ENCODE assay signal across 1 cellular context in genomic region chr6:125821825-125822281, GRCh38.
TF ChIP-seq lines count a peak whose summit lies in the region.

No MANE protein-coding gene starts in this region.

TF ChIP-seq in HepG2, 621 proteins besides CTCF, POLR2A, EP300 and RAD21 (continued from another document and continues in another):
- no peak for TF ChIP-seq DBP (CRISPR knock-in tag; IDR thresholded peaks at IDR 0.05; ENCODE audit: not compliant biosample characterization)
- TF ChIP-seq SALL1 (CRISPR knock-in tag; IDR thresholded peaks at IDR 0.05) = peak; percentile 93
- peak; percentile 85 for TF ChIP-seq ARNTL (CRISPR knock-in tag; IDR thresholded peaks at IDR 0.05)
- TF ChIP-seq SMAD3 (CRISPR knock-in tag; IDR thresholded peaks at IDR 0.05) = 0 out of 2 replicates have a peak, but pooled peaks have one; percentile 42
- peak; percentile 82 for TF ChIP-seq DMAP1 (CRISPR knock-in tag; IDR thresholded peaks at IDR 0.05)
- no peak for TF ChIP-seq ZNF136 (CRISPR knock-in tag; IDR thresholded peaks at IDR 0.05; ENCODE audit: low read depth)
- no peak for TF ChIP-seq ZNF510 (CRISPR knock-in tag; IDR thresholded peaks at IDR 0.05; ENCODE audit: low read depth)
- TF ChIP-seq ZFP91 (CRISPR knock-in tag; IDR thresholded peaks at IDR 0.05; ENCODE audit: borderline replicate concordance) = no peak
- peak; percentile 75; the same call in 1 of the 2 replicates for TF ChIP-seq RARG (CRISPR knock-in tag; IDR thresholded peaks at IDR 0.05; ENCODE audit: low read depth)
- no peak for TF ChIP-seq ZBTB7B (CRISPR knock-in tag; IDR thresholded peaks at IDR 0.05)
- TF ChIP-seq XRCC5 (optimal IDR thresholded peaks at IDR 0.05; ENCODE audit: low read length) = peak; percentile 39
- TF ChIP-seq ZMYM3 (CRISPR knock-in tag; IDR thresholded peaks at IDR 0.05) = 0 out of 2 replicates have a peak, but pooled peaks have one; percentile 40
- no peak for TF ChIP-seq ZFY (CRISPR knock-in tag; IDR thresholded peaks at IDR 0.05)
- TF ChIP-seq ZNF713 (CRISPR knock-in tag; IDR thresholded peaks at IDR 0.05) = no peak
- TF ChIP-seq ZSCAN5A (CRISPR knock-in tag; IDR thresholded peaks at IDR 0.05; ENCODE audit: borderline replicate concordance) = no peak
- peak; percentile 24; the same call in 1 of the 2 replicates for TF ChIP-seq IRF2 (CRISPR knock-in tag; IDR thresholded peaks at IDR 0.05)
- peak; percentile 95; the same call in 1 of the 2 replicates for TF ChIP-seq ZNF292 (CRISPR knock-in tag; IDR thresholded peaks at IDR 0.05; ENCODE audit: borderline replicate concordance, low read depth)
- TF ChIP-seq MED1 (CRISPR knock-in tag; IDR thresholded peaks at IDR 0.05) = peak; percentile 53; the same call in 1 of the 2 replicates
- peak; percentile 29; the same call in 1 of the 2 replicates for TF ChIP-seq ETV5 (CRISPR knock-in tag; IDR thresholded peaks at IDR 0.05; ENCODE audit: borderline replicate concordance)
- peak; percentile 82 for TF ChIP-seq ASH2L (IDR thresholded peaks at IDR 0.05; ENCODE audit: insufficient read length, low read depth, low read length)
- 0 out of 2 replicates have a peak, but pooled peaks have one; percentile 43 for TF ChIP-seq MLXIP (CRISPR knock-in tag; IDR thresholded peaks at IDR 0.05; ENCODE audit: borderline replicate concordance)
- TF ChIP-seq MIER2 (CRISPR knock-in tag; IDR thresholded peaks at IDR 0.05) = peak; percentile 62; the same call in 1 of the 2 replicates
- TF ChIP-seq NCOA1 (CRISPR knock-in tag; IDR thresholded peaks at IDR 0.05) = 0 out of 2 replicates have a peak, but pooled peaks have one; percentile 57
- 0 out of 2 replicates have a peak, but pooled peaks have one; percentile 16 for TF ChIP-seq PATZ1 (CRISPR knock-in tag; IDR thresholded peaks at IDR 0.05)
- no peak for TF ChIP-seq EED (CRISPR knock-in tag; IDR thresholded peaks at IDR 0.05)
- 0 out of 2 replicates have a peak, but pooled peaks have one; percentile 7 for TF ChIP-seq MNT (IDR thresholded peaks at IDR 0.05)
- TF ChIP-seq FOXP1 (IDR thresholded peaks at IDR 0.05) = no peak
- peak; percentile 32; the same call in 1 of the 2 replicates for TF ChIP-seq FOXP1 (CRISPR knock-in tag; IDR thresholded peaks at IDR 0.05)
- TF ChIP-seq ZNF75D (CRISPR knock-in tag; IDR thresholded peaks at IDR 0.05; ENCODE audit: borderline replicate concordance) = no peak
- TF ChIP-seq ZNF343 (CRISPR knock-in tag; IDR thresholded peaks at IDR 0.05) = 0 out of 2 replicates have a peak, but pooled peaks have one; percentile 49
- TF ChIP-seq ZGPAT (CRISPR knock-in tag; IDR thresholded peaks at IDR 0.05) = peak; percentile 65; the same call in 1 of the 2 replicates
- 0 out of 2 replicates have a peak, but pooled peaks have one; percentile 44 for TF ChIP-seq ZNF792 (CRISPR knock-in tag; IDR thresholded peaks at IDR 0.05)
- TF ChIP-seq BHLHE40 (IDR thresholded peaks at IDR 0.05; ENCODE audit: low read length) = peak; percentile 52
- no peak for TF ChIP-seq NFIC (IDR thresholded peaks at IDR 0.05; ENCODE audit: low read length)
- TF ChIP-seq DRAP1 (CRISPR knock-in tag; IDR thresholded peaks at IDR 0.05) = no peak; the same call in none of the 2 replicates
- no peak for TF ChIP-seq YY1 (IDR thresholded peaks at IDR 0.05; ENCODE audit: insufficient read depth, insufficient replicate concordance, low read depth, low read length)
- no peak for TF ChIP-seq ZKSCAN8 (CRISPR knock-in tag; IDR thresholded peaks at IDR 0.05; ENCODE audit: borderline replicate concordance)
- peak; percentile 60; the same call in 1 of the 2 replicates for TF ChIP-seq ZNF614 (CRISPR knock-in tag; IDR thresholded peaks at IDR 0.05; ENCODE audit: borderline replicate concordance)
- no peak for TF ChIP-seq POLR2G (IDR thresholded peaks at IDR 0.05; ENCODE audit: low read depth, low read length)
- peak; percentile 41; the same call in 1 of the 2 replicates for TF ChIP-seq ZNF710 (CRISPR knock-in tag; IDR thresholded peaks at IDR 0.05; ENCODE audit: borderline replicate concordance)
- TF ChIP-seq CSRNP1 (CRISPR knock-in tag; IDR thresholded peaks at IDR 0.05) = no peak
- no peak for TF ChIP-seq MLLT10 (CRISPR knock-in tag; IDR thresholded peaks at IDR 0.05)
- TF ChIP-seq GATAD2A (CRISPR knock-in tag; IDR thresholded peaks at IDR 0.05) = peak; percentile 62
